Comparison of ENCODE assay signal across 1 cellular context in the genomic region with DNA sequence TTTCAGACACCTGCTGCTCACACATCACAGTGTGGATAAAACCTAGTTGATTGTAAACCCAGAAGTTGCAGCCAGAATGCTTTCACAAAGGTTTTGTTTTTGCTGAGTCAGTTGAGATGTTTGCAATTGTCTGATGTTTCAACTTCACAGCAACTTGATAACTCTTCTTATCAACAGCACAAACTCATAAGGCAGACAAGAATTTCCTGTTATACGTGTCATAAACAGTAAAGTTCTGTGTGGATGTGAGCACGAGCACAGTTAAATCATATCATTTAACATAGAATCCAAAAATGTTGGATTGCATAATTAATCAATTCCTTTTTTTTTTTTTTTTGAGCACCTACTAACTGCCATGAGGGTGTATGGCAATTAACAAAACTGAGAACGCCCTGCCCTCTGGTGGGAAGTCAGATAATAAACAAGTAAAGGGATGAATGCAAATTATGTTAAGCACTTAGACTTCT.
TF ChIP-seq lines count a peak whose summit lies in the region.

No MANE protein-coding gene starts in this region.

TF ChIP-seq in GM23338, 12 proteins besides CTCF, POLR2A, EP300 and RAD21 (continued from another document):
- TF ChIP-seq, protein P1, sequence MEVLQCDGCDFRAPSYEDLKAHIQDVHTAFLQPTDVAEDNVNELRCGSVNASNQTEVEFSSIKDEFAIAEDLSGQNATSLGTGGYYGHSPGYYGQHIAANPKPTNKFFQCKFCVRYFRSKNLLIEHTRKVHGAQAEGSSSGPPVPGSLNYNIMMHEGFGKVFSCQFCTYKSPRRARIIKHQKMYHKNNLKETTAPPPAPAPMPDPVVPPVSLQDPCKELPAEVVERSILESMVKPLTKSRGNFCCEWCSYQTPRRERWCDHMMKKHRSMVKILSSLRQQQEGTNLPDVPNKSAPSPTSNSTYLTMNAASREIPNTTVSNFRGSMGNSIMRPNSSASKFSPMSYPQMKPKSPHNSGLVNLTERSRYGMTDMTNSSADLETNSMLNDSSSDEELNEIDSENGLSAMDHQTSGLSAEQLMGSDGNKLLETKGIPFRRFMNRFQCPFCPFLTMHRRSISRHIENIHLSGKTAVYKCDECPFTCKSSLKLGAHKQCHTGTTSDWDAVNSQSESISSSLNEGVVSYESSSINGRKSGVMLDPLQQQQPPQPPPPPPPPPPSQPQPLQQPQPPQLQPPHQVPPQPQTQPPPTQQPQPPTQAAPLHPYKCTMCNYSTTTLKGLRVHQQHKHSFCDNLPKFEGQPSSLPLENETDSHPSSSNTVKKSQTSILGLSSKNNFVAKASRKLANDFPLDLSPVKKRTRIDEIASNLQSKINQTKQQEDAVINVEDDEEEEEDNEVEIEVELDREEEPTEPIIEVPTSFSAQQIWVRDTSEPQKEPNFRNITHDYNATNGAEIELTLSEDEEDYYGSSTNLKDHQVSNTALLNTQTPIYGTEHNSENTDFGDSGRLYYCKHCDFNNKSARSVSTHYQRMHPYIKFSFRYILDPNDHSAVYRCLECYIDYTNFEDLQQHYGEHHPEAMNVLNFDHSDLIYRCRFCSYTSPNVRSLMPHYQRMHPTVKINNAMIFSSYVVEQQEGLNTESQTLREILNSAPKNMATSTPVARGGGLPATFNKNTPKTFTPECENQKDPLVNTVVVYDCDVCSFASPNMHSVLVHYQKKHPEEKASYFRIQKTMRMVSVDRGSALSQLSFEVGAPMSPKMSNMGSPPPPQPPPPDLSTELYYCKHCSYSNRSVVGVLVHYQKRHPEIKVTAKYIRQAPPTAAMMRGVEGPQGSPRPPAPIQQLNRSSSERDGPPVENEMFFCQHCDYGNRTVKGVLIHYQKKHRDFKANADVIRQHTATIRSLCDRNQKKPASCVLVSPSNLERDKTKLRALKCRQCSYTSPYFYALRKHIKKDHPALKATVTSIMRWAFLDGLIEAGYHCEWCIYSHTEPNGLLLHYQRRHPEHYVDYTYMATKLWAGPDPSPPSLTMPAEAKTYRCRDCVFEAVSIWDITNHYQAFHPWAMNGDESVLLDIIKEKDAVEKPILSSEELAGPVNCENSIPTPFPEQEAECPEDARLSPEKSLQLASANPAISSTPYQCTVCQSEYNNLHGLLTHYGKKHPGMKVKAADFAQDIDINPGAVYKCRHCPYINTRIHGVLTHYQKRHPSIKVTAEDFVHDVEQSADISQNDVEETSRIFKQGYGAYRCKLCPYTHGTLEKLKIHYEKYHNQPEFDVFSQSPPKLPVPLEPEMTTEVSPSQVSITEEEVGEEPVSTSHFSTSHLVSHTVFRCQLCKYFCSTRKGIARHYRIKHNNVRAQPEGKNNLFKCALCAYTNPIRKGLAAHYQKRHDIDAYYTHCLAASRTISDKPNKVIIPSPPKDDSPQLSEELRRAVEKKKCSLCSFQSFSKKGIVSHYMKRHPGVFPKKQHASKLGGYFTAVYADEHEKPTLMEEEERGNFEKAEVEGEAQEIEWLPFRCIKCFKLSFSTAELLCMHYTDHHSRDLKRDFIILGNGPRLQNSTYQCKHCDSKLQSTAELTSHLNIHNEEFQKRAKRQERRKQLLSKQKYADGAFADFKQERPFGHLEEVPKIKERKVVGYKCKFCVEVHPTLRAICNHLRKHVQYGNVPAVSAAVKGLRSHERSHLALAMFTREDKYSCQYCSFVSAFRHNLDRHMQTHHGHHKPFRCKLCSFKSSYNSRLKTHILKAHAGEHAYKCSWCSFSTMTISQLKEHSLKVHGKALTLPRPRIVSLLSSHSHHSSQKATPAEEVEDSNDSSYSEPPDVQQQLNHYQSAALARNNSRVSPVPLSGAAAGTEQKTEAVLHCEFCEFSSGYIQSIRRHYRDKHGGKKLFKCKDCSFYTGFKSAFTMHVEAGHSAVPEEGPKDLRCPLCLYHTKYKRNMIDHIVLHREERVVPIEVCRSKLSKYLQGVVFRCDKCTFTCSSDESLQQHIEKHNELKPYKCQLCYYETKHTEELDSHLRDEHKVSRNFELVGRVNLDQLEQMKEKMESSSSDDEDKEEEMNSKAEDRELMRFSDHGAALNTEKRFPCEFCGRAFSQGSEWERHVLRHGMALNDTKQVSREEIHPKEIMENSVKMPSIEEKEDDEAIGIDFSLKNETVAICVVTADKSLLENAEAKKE (CRISPR knock-in tag; IDR thresholded peaks at IDR 0.05) = no peak
- no peak for TF ChIP-seq EZH2 (IDR thresholded peaks at IDR 0.05; ENCODE audit: low read depth, unreplicated experiment)
